ENCODE assay signal across 20 cellular contexts in genomic region chr10:96532523-96532922, GRCh38. TPM values are rescaled to one million over a fixed set of nuclear protein-coding genes. Genes with fewer than 3 reads are reported as not detected.
A peak's percentile ranks its signal among the peaks of the same experiment; 100 is the strongest.
DNase-seq lines count a peak whose midpoint lies in the region; ATAC-seq and TF ChIP-seq lines count a peak whose summit lies in the region.
"Had no signal": no experiment of that assay in that cellular context is flagged by ENCODE, and none has a peak within 500 bp of the region (broad histone marks: within the 10 kb centered on the region; RNA-seq: fewer than 3 reads in every experiment).

No MANE protein-coding gene starts in this region.

- intact Hi-C loops in heart left ventricle (cut with DNase I), result no loop called here

- peak; percentile 47 for DNase-seq in ELR (ENCODE audit: low read depth)
- peak; percentile 14 for DNase-seq in adipocyte (ENCODE audit: low read depth)
- DNase-seq in iris pigment epithelial cell (ENCODE audit: low read depth), result peak; percentile 40
- DNase-seq in heart left ventricle, result no peak
- DNase-seq in DMS153 (lab: John Stamatoyannopoulos, UW), result no peak
- DNase-seq: activated CD4-positive, alpha-beta T cell treated with anti-CD3 and anti-CD28 coated beads for 36 hours; H9; mammary epithelial cell; NCI-H510A; nucleus accumbens; retina; stimulated activated CD4-positive, alpha-beta T cell treated with anti-CD3 and anti-CD28 coated beads, Interleukin-12 subunit alpha, Interleukin-12 subunit beta, amount 100 ng/mL, for 4 hours; stimulated activated CD8-positive, alpha-beta memory T cell treated with anti-CD3 and anti-CD28 coated beads, Interleukin-4, amount 100 ng/mL, for 48 hours had no signal

- no peak for ATAC-seq in GM21360 (IDR thresholded peaks at IDR 0.05; ENCODE audit: unreplicated experiment)
- ATAC-seq in heart left ventricle, result no peak
- ATAC-seq: activated CD4-positive, alpha-beta T cell treated with anti-CD3 and anti-CD28 coated beads for 36 hours; activated naive CD4-positive, alpha-beta T cell treated with anti-CD3 and anti-CD28 coated beads, Interleukin-2, amount 50 U/mL, for 72 hours; HepG2 had no signal

- H3K27ac ChIP-seq in heart left ventricle, result no peak overlapping the region
- H3K27ac ChIP-seq: hepatocyte had no signal

- no peak for TF ChIP-seq EP300 in Ishikawa (IDR thresholded peaks at IDR 0.05; ENCODE audit: borderline replicate concordance)

- H3K9me3 ChIP-seq in adipocyte (ENCODE audit: control insufficient read depth, low read length) (no peaks in the 10 kb centered on the region), heart left ventricle (no peaks in the 10 kb centered on the region)

- H3K27me3 ChIP-seq in adipocyte (replicated peaks; ENCODE audit: control insufficient read depth, insufficient read depth, low read length) (no peaks in the 10 kb centered on the region), heart left ventricle (no peaks in the 10 kb centered on the region)
- H3K27me3 ChIP-seq: hepatocyte had no signal

- TF ChIP-seq CTCF in heart left ventricle (IDR thresholded peaks at IDR 0.05), result no peak

- H3K9ac ChIP-seq in adipocyte (ENCODE audit: low read length), result no peak overlapping the region

- TF ChIP-seq POLR2A in heart left ventricle (IDR thresholded peaks at IDR 0.05), result no peak

- H3K36me3 ChIP-seq in adipocyte (ENCODE audit: control insufficient read depth, insufficient read depth, low read length, severe bottlenecking) (peaks cover 66% of the 10 kb centered on the region), heart left ventricle (peaks cover 0 to 70% (median 53%) of the 10 kb centered on the region in 9 donors)

- H3K4me1 ChIP-seq in adipocyte (ENCODE audit: control insufficient read depth, insufficient read depth, low read length) (peaks cover 4% of the 10 kb centered on the region), heart left ventricle (peaks cover 0 to 12% (median 1%) of the 10 kb centered on the region in 12 donors)

- no peak overlapping the region for H3K4me3 ChIP-seq in adipocyte (ENCODE audit: low read length)
- H3K4me3 ChIP-seq in heart left ventricle, result no peak overlapping the region
- H3K4me3 ChIP-seq: hepatocyte had no signal

- 35 to 64% (median 53%) methylated on average over 1 of the region's 1 CpG for WGBS in heart left ventricle, 4 donors

- TF ChIP-seq RAD21 in Ishikawa (IDR thresholded peaks at IDR 0.05; ENCODE audit: low read depth), result no peak

TF ChIP-seq in Ishikawa, 13 proteins besides CTCF, POLR2A, EP300 and RAD21:
- TF ChIP-seq YY1 (IDR thresholded peaks at IDR 0.05; ENCODE audit: low read depth) (no peak), TEAD4 (IDR thresholded peaks at IDR 0.05) (no peak), TCF12 (IDR thresholded peaks at IDR 0.05; ENCODE audit: low read depth) (no peak), REST (IDR thresholded peaks at IDR 0.05; ENCODE audit: low read depth) (no peak), NFIC (IDR thresholded peaks at IDR 0.05) (peak; percentile 54)
TF ChIP-seq in Ishikawa: peak in this region for 1.

RNA-seq across cellular contexts. Expression of gene TLL2, which starts 18.8 kb away (rescaled TPM):
- 1 to 10 TPM; 1.8 to 8.6 (median 3.6) TPM for total RNA-seq in heart left ventricle
- polyA plus RNA-seq in heart left ventricle, result 1 to 10 TPM; 4.6 to 5.4 TPM
- total RNA-seq: activated T-helper 1 cell treated with anti-CD3 and anti-CD28 coated beads, Interleukin-12 subunit alpha, Interleukin-12 subunit beta, Interleukin-2, Interleukin-4 antibody, amounts not matched to agents 30 ng/mL and 10 ng/mL and 1 ng/mL, durations not matched to agents 14 hours and 24 hours and 36 hours; subcutaneous adipose tissue had no signal
- polyA plus RNA-seq: HepG2 had no signal

RNA-seq across cellular contexts. Expression of gene TM9SF3, which starts 54.3 kb away (rescaled TPM):
- total RNA-seq in heart left ventricle, result 10 to 100 TPM; 35.1 to 75.6 (median 67.4) TPM
- polyA plus RNA-seq in heart left ventricle, result 10 to 100 TPM; 14.9 to 51.0 TPM

Comparison
In these comparisons a context has a peak if more than half of its experiments do, and no peak if none do; other contexts are left out.
1. DNase-seq: peak in ELR (single experiment), adipocyte (single experiment) and iris pigment epithelial cell (single experiment); none in heart left ventricle (0 of 5) and DMS153 (single experiment).